ENCODE assay signal across 14 cellular contexts in the genomic region with DNA sequence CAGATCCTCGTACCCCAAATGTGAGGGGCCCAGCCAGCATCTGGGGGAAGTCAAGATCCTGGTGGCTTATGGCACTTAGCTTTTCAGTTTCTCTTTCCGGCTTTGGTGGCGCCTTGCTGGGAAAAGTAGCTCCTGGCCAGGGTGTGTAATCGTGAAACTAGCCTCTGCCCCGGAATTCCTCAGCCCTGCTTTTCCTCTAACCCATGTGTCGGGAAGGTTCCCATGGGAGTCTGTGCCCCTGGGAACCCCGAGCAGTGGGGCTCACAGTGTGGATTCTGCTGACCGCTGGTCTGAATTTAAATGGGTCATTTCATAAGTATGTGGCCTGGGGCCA. TPM values are rescaled to one million over a fixed set of nuclear protein-coding genes. Genes with fewer than 3 reads are reported as not detected.
A peak's percentile ranks its signal among the peaks of the same experiment; 100 is the strongest.
DNase-seq lines count a peak whose midpoint lies in the region; ATAC-seq and TF ChIP-seq lines count a peak whose summit lies in the region.
"Had no signal": no experiment of that assay in that cellular context is flagged by ENCODE, and none has a peak within 500 bp of the region (broad histone marks: within the 10 kb centered on the region; RNA-seq: fewer than 3 reads in every experiment).

No MANE protein-coding gene starts in this region.

- no peaks in the 10 kb centered on the region for H3K27me3 Mint-ChIP-seq in MCF 10A (ENCODE audit: insufficient read depth, unreplicated experiment)
- H3K27me3 Mint-ChIP-seq in activated naive CD8-positive, alpha-beta T cell treated with anti-CD3 and anti-CD28 coated beads, Interleukin-2, amount 10 ng/mL, durations not matched to agents 7 days and 5 days, result no peaks in the 10 kb centered on the region

- H4K91ac ChIP-seq in mesenchymal stem cell (ENCODE audit: low read length), result no peak overlapping the region

- no peak overlapping the region for H3K27ac Mint-ChIP-seq in MCF 10A (ENCODE audit: low read depth, unreplicated experiment)
- peak overlapping the region; percentile 85 for H3K27ac Mint-ChIP-seq in activated naive CD8-positive, alpha-beta T cell treated with anti-CD3 and anti-CD28 coated beads, Interleukin-2, amount 10 ng/mL, durations not matched to agents 7 days and 5 days

- H3K4me3 Mint-ChIP-seq in MCF 10A (ENCODE audit: unreplicated experiment), result no peak overlapping the region
- peak overlapping the region; percentile 65 for H3K4me3 Mint-ChIP-seq in activated naive CD8-positive, alpha-beta T cell treated with anti-CD3 and anti-CD28 coated beads, Interleukin-2, amount 10 ng/mL, durations not matched to agents 7 days and 5 days

- no peak overlapping the region for H2BK120ac ChIP-seq in mesenchymal stem cell (ENCODE audit: low read depth, low read length)

- H3K23ac ChIP-seq in mesenchymal stem cell (ENCODE audit: low read length in 2 of 2), result no peak overlapping the region

- peaks cover 4% of the 10 kb centered on the region for H3K36me3 Mint-ChIP-seq in MCF 10A (ENCODE audit: insufficient read depth, unreplicated experiment)
- peaks cover 8% of the 10 kb centered on the region for H3K36me3 Mint-ChIP-seq in activated naive CD8-positive, alpha-beta T cell treated with anti-CD3 and anti-CD28 coated beads, Interleukin-2, amount 10 ng/mL, durations not matched to agents 7 days and 5 days

- H3K9me3 ChIP-seq in breast epithelium (no peaks in the 10 kb centered on the region), mesenchymal stem cell (ENCODE audit: control insufficient read depth, low read length) (no peaks in the 10 kb centered on the region), transverse colon (no peaks in the 10 kb centered on the region)
- H3K9me3 ChIP-seq: adrenal gland had no signal

- no peak overlapping the region for H3K4ac ChIP-seq in mesenchymal stem cell (ENCODE audit: low read depth in 1 of 2, low read length in 2 of 2)

- H3K14ac ChIP-seq in mesenchymal stem cell (ENCODE audit: low read length in 2 of 2), result no peak overlapping the region

- TF ChIP-seq POLR2A in breast epithelium (IDR thresholded peaks at IDR 0.05) (no peak), transverse colon (IDR thresholded peaks at IDR 0.05) (no peak), lower leg skin (IDR thresholded peaks at IDR 0.05) (no peak)

- POLR2A ChIA-PET in MCF 10A (lab: Yijun Ruan, JAX), result no interaction called here
- POLR2A ChIA-PET in activated naive CD8-positive, alpha-beta T cell treated with anti-CD3 and anti-CD28 coated beads, Interleukin-2, amount 10 ng/mL, durations not matched to agents 7 days and 5 days (lab: Charles Lee), result interaction anchor here (1.3 to 10.3 kb wide), 7 partner anchors 21 to 95 kb away, joined by 3 to 223 read pairs (median 68); partner anchors contain the start of gene RMI2

- DNase-seq in breast epithelium (ENCODE audit: low spot score in 2 of 2), result no peak
- no peak for DNase-seq in MCF 10A (ENCODE audit: unreplicated experiment)
- DNase-seq in activated naive CD8-positive, alpha-beta T cell treated with anti-CD3 and anti-CD28 coated beads, Interleukin-2, amount 10 ng/mL, durations not matched to agents 7 days and 5 days, result no peak
- DNase-seq in mesenchymal stem cell, result no peak
- DNase-seq in transverse colon, result peak; percentile 47
- DNase-seq in cerebellar cortex (ENCODE audit: low spot score), result no peak
- DNase-seq in lower leg skin (ENCODE audit: low spot score in 2 of 2), result no peak
- DNase-seq in globus pallidus (ENCODE audit: low spot score), result no peak
- DNase-seq: mesendoderm, NCI-H1105 treated with DMSO at 0.1 percent for 48 hours, NCI-H748 treated with DMSO at 0.1 percent for 48 hours had no signal

- no peak overlapping the region for H4K8ac ChIP-seq in mesenchymal stem cell (ENCODE audit: low read length)

- H3K4me3 ChIP-seq in breast epithelium (peak overlapping the region in 2 of 3 donors; percentile 12 to 17), mesenchymal stem cell (ENCODE audit: insufficient read depth in 1 of 2, low read depth in 1 of 2, low read length in 2 of 2) (peak overlapping the region in 1 of 2 experiments; percentile 65), transverse colon (peak overlapping the region in 1 of 4 donors; percentile 12), lower leg skin (ENCODE audit: low read depth, poor library complexity, severe bottlenecking) (no peak overlapping the region)
- H3K4me3 ChIP-seq: adrenal gland, hepatocyte, SK-N-MC had no signal

- no TSS peak for BruUV-seq in MCF 10A (replicated peaks; lab: Mats Ljungman, UMichigan)

- H3K36me3 ChIP-seq in breast epithelium (no peaks in the 10 kb centered on the region), mesenchymal stem cell (ENCODE audit: control insufficient read depth in 1 of 2, insufficient read depth in 2 of 2, low read depth in 1 of 2, low read length in 2 of 2) (peaks cover 0 to 7% of the 10 kb centered on the region in 2 experiments), transverse colon (no peaks in the 10 kb centered on the region)
- H3K36me3 ChIP-seq: adrenal gland had no signal

- no peak for TF ChIP-seq EP300 in transverse colon (IDR thresholded peaks at IDR 0.05; ENCODE audit: low read depth)

- H2AFZ ChIP-seq in mesenchymal stem cell (ENCODE audit: low read depth, low read length), result no peak overlapping the region
- H2AFZ ChIP-seq: hepatocyte had no signal

- TF ChIP-seq CTCF in breast epithelium (IDR thresholded peaks at IDR 0.05), result no peak
- TF ChIP-seq CTCF in MCF 10A (IDR thresholded peaks at IDR 0.05; ENCODE audit: unreplicated experiment), result no peak
- no peak for TF ChIP-seq CTCF in transverse colon (IDR thresholded peaks at IDR 0.05)
- no peak for TF ChIP-seq CTCF in lower leg skin (IDR thresholded peaks at IDR 0.05)

- H3K27ac ChIP-seq in breast epithelium, result peak overlapping the region; percentile 27 to 59
- no peak overlapping the region for H3K27ac ChIP-seq in mesenchymal stem cell (ENCODE audit: low read length, poor library complexity, severe bottlenecking)
- H3K27ac ChIP-seq in transverse colon, result peak overlapping the region; percentile 47 to 68 (median 58)
- H3K27ac ChIP-seq: hepatocyte, SK-N-MC had no signal

- H3K79me1 ChIP-seq in mesenchymal stem cell (replicated peaks; ENCODE audit: low read length, poor library complexity, severe bottlenecking), result no peaks in the 10 kb centered on the region

- peak overlapping the region; percentile 54 for H2BK15ac ChIP-seq in mesenchymal stem cell (ENCODE audit: low read depth, poor library complexity, severe bottlenecking)

- H3K9me3 Mint-ChIP-seq in MCF 10A (ENCODE audit: unreplicated experiment), result no peaks in the 10 kb centered on the region
- no peaks in the 10 kb centered on the region for H3K9me3 Mint-ChIP-seq in activated naive CD8-positive, alpha-beta T cell treated with anti-CD3 and anti-CD28 coated beads, Interleukin-2, amount 10 ng/mL, durations not matched to agents 7 days and 5 days

- no peak overlapping the region for H3K18ac ChIP-seq in mesenchymal stem cell (ENCODE audit: low read depth in 1 of 2, low read length in 2 of 2)

- H3K4me1 Mint-ChIP-seq in MCF 10A (ENCODE audit: insufficient read depth, unreplicated experiment), result no peaks in the 10 kb centered on the region
- peaks cover 49% of the 10 kb centered on the region for H3K4me1 Mint-ChIP-seq in activated naive CD8-positive, alpha-beta T cell treated with anti-CD3 and anti-CD28 coated beads, Interleukin-2, amount 10 ng/mL, durations not matched to agents 7 days and 5 days

- intact Hi-C loops in breast epithelium (cut with DNase I; ENCODE audit: low total_unique reads) (loop anchor here (5.0 kb wide), 1 partner anchor 287 kb away; no protein-coding TSS in a partner anchor), MCF 10A (cut with micrococcal nuclease) (loop anchor here (5.0 to 10.0 kb wide), 4 partner anchors 57 to 157 kb away; no protein-coding TSS in a partner anchor), transverse colon (cut with DNase I; ENCODE audit: low total_unique reads) (loop anchor here (10.0 kb wide), 3 partner anchors 96 to 184 kb away; no protein-coding TSS in a partner anchor), lower leg skin (cut with DNase I; ENCODE audit: low total_unique reads) (loop anchor here (5.0 to 10.0 kb wide), 2 partner anchors 154 to 287 kb away; no protein-coding TSS in a partner anchor)

- in situ Hi-C loops in transverse colon (cut with MboI; ENCODE audit: low pct_ligation_motif_present in 1 of 4, low pct_unique_long_range_greater_than_20kb in 1 of 4, low sequenced_read_pairs in 3 of 4), result loop anchor here (5.0 to 25.0 kb wide), 3 partner anchors 103 to 294 kb away; no protein-coding TSS in a partner anchor

- H3K4me2 ChIP-seq in mesenchymal stem cell (ENCODE audit: low read length, poor library complexity, severe bottlenecking), result no peak overlapping the region
- H3K4me2 ChIP-seq: hepatocyte had no signal

- peaks cover 2 to 8% of the 10 kb centered on the region in 2 donors for H3K4me1 ChIP-seq in breast epithelium
- H3K4me1 ChIP-seq in mesenchymal stem cell (ENCODE audit: control insufficient read depth, insufficient read depth, low read depth, low read length), result peaks cover 22% of the 10 kb centered on the region
- peaks cover 20 to 50% (median 44%) of the 10 kb centered on the region in 4 donors for H3K4me1 ChIP-seq in transverse colon

- 83% methylated on average over 7 of the region's 8 CpGs for WGBS in mesenchymal stem cell
- WGBS in transverse colon (ENCODE audit: low coverage in 1 of 2), 2 donors, result 40% methylated on average over 8 of the region's 8 CpGs; no CpG with 5 or more reads in 1 of the 2 donors
- WGBS in lower leg skin, 2 donors, result 39 to 52% methylated on average over 8 of the region's 8 CpGs

- no peak overlapping the region for H2BK12ac ChIP-seq in mesenchymal stem cell (ENCODE audit: low read length in 2 of 2)

- CTCF ChIA-PET in MCF 10A (lab: Yijun Ruan, JAX), result interaction anchor here (0.6 to 11.0 kb wide), 5 partner anchors 122 to 1574 kb away, joined by 3 to 342 read pairs (median 3); no protein-coding TSS in a partner anchor

- H3K27me3 ChIP-seq in breast epithelium (no peaks in the 10 kb centered on the region), mesenchymal stem cell (ENCODE audit: control insufficient read depth in 1 of 2, insufficient read depth in 1 of 2, low read length in 2 of 2) (peaks cover 0 to 18% of the 10 kb centered on the region in 2 experiments), transverse colon (no peaks in the 10 kb centered on the region)
- H3K27me3 ChIP-seq: adrenal gland, hepatocyte had no signal

- H2AK5ac ChIP-seq in mesenchymal stem cell (ENCODE audit: low read length, severe bottlenecking), result peak overlapping the region; percentile 50

- H2BK5ac ChIP-seq in mesenchymal stem cell (ENCODE audit: low read depth, low read length, poor library complexity, severe bottlenecking), result no peak overlapping the region

- ATAC-seq in activated naive CD8-positive, alpha-beta T cell treated with anti-CD3 and anti-CD28 coated beads, Interleukin-2, amount 10 ng/mL, durations not matched to agents 7 days and 5 days (ENCODE audit: low read depth), result no peak

- H3K9ac ChIP-seq in mesenchymal stem cell (ENCODE audit: low read length), result no peak overlapping the region

RNA-seq across cellular contexts. Expression of gene SOCS1, which starts 3.3 kb away (rescaled TPM):
- total RNA-seq in breast epithelium, result 1 to 10 TPM; 4.1 to 9.0 (median 5.6) TPM
- total RNA-seq in MCF 10A (2022), result 1.4 and 1.6 TPM in 2 replicates
- total RNA-seq in activated naive CD8-positive, alpha-beta T cell treated with anti-CD3 and anti-CD28 coated beads, Interleukin-2, amount 10 ng/mL, durations not matched to agents 7 days and 5 days, result 100 to 1,000 TPM; 165 to 176 TPM
- polyA plus RNA-seq in mesenchymal stem cell (2013, experiment 1 of 2), result 22.8 TPM
- polyA plus RNA-seq in mesenchymal stem cell (2013, experiment 2 of 2), result 21.9 TPM
- total RNA-seq in transverse colon, result 10 to 100 TPM in 2 of 4 donors, 1 to 10 TPM in 2; 2.2 to 17.6 (median 10.8) TPM
- 10 to 100 TPM in 2 of 4 donors, 1 to 10 TPM in 2; 7.7 to 20.6 (median 10.1) TPM for total RNA-seq in lower leg skin

RNA-seq across cellular contexts. Expression of gene TNP2, which starts 9.9 kb away (rescaled TPM):
- total RNA-seq in breast epithelium (not detected), MCF 10A (2022) (not detected in 2 replicates), transverse colon (not detected), lower leg skin (not detected)
- total RNA-seq in activated naive CD8-positive, alpha-beta T cell treated with anti-CD3 and anti-CD28 coated beads, Interleukin-2, amount 10 ng/mL, durations not matched to agents 7 days and 5 days, result not detected
- not detected for polyA plus RNA-seq in mesenchymal stem cell (2013, experiment 1 of 2)
- polyA plus RNA-seq in mesenchymal stem cell (2013, experiment 2 of 2), result not detected
- total RNA-seq: adrenal gland, hepatocyte had no signal
- polyA plus RNA-seq: adrenal gland, hepatocyte had no signal

RNA-seq across cellular contexts. Expression of gene PRM3, which starts 14.2 kb away (rescaled TPM):
- total RNA-seq in breast epithelium (not detected), MCF 10A (2022) (not detected in 2 replicates), transverse colon (not detected), lower leg skin (not detected)
- not detected for total RNA-seq in activated naive CD8-positive, alpha-beta T cell treated with anti-CD3 and anti-CD28 coated beads, Interleukin-2, amount 10 ng/mL, durations not matched to agents 7 days and 5 days
- polyA plus RNA-seq in mesenchymal stem cell (2013, experiment 1 of 2), result not detected
- polyA plus RNA-seq in mesenchymal stem cell (2013, experiment 2 of 2), result not detected
- total RNA-seq: adrenal gland, hepatocyte had no signal
- polyA plus RNA-seq: adrenal gland, hepatocyte had no signal

RNA-seq across cellular contexts. Expression of gene PRM2, which starts 17.0 kb away (rescaled TPM):
- total RNA-seq in breast epithelium (not detected), MCF 10A (2022) (not detected in 2 replicates), transverse colon (not detected), lower leg skin (1 to 10 TPM in 1 of 4 donors, not detected in 3; 2.3 TPM)
- total RNA-seq in activated naive CD8-positive, alpha-beta T cell treated with anti-CD3 and anti-CD28 coated beads, Interleukin-2, amount 10 ng/mL, durations not matched to agents 7 days and 5 days, result not detected
- not detected for polyA plus RNA-seq in mesenchymal stem cell (2013, experiment 1 of 2)
- polyA plus RNA-seq in mesenchymal stem cell (2013, experiment 2 of 2), result not detected
- total RNA-seq: adrenal gland, hepatocyte had no signal
- polyA plus RNA-seq: adrenal gland, hepatocyte had no signal

RNA-seq across cellular contexts. Expression of gene PRM1, which starts 21.9 kb away (rescaled TPM):
- total RNA-seq in breast epithelium, result not detected
- total RNA-seq in MCF 10A (2022), result not detected in 2 replicates
- not detected for total RNA-seq in activated naive CD8-positive, alpha-beta T cell treated with anti-CD3 and anti-CD28 coated beads, Interleukin-2, amount 10 ng/mL, durations not matched to agents 7 days and 5 days
- polyA plus RNA-seq in mesenchymal stem cell (2013, experiment 1 of 2), result not detected
- polyA plus RNA-seq in mesenchymal stem cell (2013, experiment 2 of 2), result not detected
- not detected for total RNA-seq in transverse colon
- not detected for total RNA-seq in lower leg skin
- total RNA-seq: adrenal gland, hepatocyte had no signal
- polyA plus RNA-seq: adrenal gland, hepatocyte had no signal

Comparison
In these comparisons a context has a peak if more than half of its experiments do, and no peak if none do; other contexts are left out.
1. RNA of gene SOCS1, which starts 3.3 kb away (total RNA-seq): 165 to 176 TPM in activated naive CD8-positive, alpha-beta T cell treated with anti-CD3 and anti-CD28 coated beads, Interleukin-2, amount 10 ng/mL, durations not matched to agents 7 days and 5 days; 2.2 to 17.6 TPM in transverse colon, 7.7 to 20.6 TPM in lower leg skin, 4.1 to 9.0 TPM in breast epithelium and 1.4 to 1.6 TPM in MCF 10A; every median in the first group is over 4 times any median in the second.